18 cellular contexts compared by ENCODE assay signal in the genomic region with DNA sequence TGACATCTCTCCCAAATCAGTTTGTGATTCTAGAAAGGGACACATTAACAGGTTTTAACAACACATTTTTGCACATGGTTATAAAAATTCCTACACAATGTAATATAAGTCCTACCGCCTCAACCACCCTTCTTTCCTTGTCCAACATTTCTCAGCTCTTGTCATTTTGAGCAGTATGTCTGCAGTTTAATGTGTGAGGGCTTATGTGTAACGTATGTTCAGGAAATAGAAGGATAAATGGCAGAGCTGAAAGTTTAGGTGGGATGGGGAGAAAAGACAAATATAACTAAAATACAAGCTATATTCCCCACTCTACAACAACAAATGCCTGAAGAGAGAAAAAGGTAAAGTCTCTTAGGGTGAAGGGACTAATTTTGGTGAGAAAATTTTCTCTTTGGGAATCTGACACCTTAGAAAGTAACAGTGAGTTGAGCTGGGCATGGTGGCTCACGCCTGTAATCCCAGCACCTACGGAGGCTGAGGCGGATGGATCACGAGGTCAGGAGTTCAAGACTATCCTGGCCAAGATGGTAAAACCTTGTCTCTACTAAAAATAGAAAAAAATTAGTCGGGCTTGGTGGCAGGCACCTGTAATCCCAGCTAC. TPM values are rescaled to one million over a fixed set of nuclear protein-coding genes. Genes with fewer than 3 reads are reported as not detected.
A peak's percentile ranks its signal among the peaks of the same experiment; 100 is the strongest.
DNase-seq lines count a peak whose midpoint lies in the region; ATAC-seq and TF ChIP-seq lines count a peak whose summit lies in the region.
"Had no signal": no experiment of that assay in that cellular context is flagged by ENCODE, and none has a peak within 500 bp of the region (broad histone marks: within the 10 kb centered on the region; RNA-seq: fewer than 3 reads in every experiment).

No MANE protein-coding gene starts in this region.

- peaks cover 57% of the 10 kb centered on the region for H3K4me1 Mint-ChIP-seq in CD8-positive, alpha-beta T cell (ENCODE audit: low read depth)
- H3K4me1 Mint-ChIP-seq in T-cell (peaks cover 58 to 68% (median 65%) of the 10 kb centered on the region in 3 donors), endodermal cell (peaks cover 23% of the 10 kb centered on the region), natural killer cell (peaks cover 73 to 78% of the 10 kb centered on the region in 2 donors), endothelial cell (ENCODE audit: unreplicated experiment) (peaks cover 20% of the 10 kb centered on the region)

- no peaks in the 10 kb centered on the region for H3K9me3 ChIP-seq in CD8-positive, alpha-beta T cell (ENCODE audit: low read length)
- H3K9me3 ChIP-seq in endodermal cell (ENCODE audit: control insufficient read depth, low read length) = no peaks in the 10 kb centered on the region
- H3K9me3 ChIP-seq: BE2C had no signal

- no peaks in the 10 kb centered on the region for H3K27me3 Mint-ChIP-seq in CD8-positive, alpha-beta T cell (ENCODE audit: low read depth)
- no peaks in the 10 kb centered on the region for H3K27me3 Mint-ChIP-seq in T-cell
- H3K27me3 Mint-ChIP-seq in endodermal cell (ENCODE audit: insufficient read depth) = no peaks in the 10 kb centered on the region
- no peaks in the 10 kb centered on the region for H3K27me3 Mint-ChIP-seq in natural killer cell (ENCODE audit: low read depth in 2 of 2)
- peaks cover 2% of the 10 kb centered on the region for H3K27me3 Mint-ChIP-seq in endothelial cell (ENCODE audit: unreplicated experiment)

- DNase-seq in CD8-positive, alpha-beta T cell = no peak
- no peak for DNase-seq in T-cell
- DNase-seq in endodermal cell = no peak
- no peak for DNase-seq in natural killer cell
- no peak for DNase-seq in germinal center (ENCODE audit: low spot score)
- DNase-seq in SK-N-DZ (ENCODE audit: low spot score) = no peak
- DNase-seq in endothelial cell (ENCODE audit: low spot score) = no peak
- DNase-seq in SKM-1 (lab: John Stamatoyannopoulos, UW; ENCODE audit: unreplicated experiment) = no peak
- DNase-seq: activated CD4-positive, alpha-beta T cell treated with anti-CD3 and anti-CD28 coated beads, Interleukin-2, amount 50 U/mL, for 48 hours; BE2C; DMS53; dorsolateral prefrontal cortex; left ventricle myocardium superior; NCI-H187; NCI-H510A; right cardiac atrium; stimulated activated CD4-positive, alpha-beta T cell treated with anti-CD3 and anti-CD28 coated beads, Interleukin-2, amount 100 ng/mL, for 24 hours had no signal

- ATAC-seq in CD8-positive, alpha-beta T cell = no peak
- ATAC-seq in T-cell (replicated peaks in 1 of 4) (no peak), natural killer cell (no peak)
- ATAC-seq: left ventricle myocardium superior, right cardiac atrium had no signal

- 82 to 96% methylated on average over 5 to 7 of the region's 7 CpGs for WGBS in endodermal cell (ENCODE audit: insufficient coverage in 1 of 2, insufficient read length in 1 of 2), 2 experiments

- H3K27me3 ChIP-seq in CD8-positive, alpha-beta T cell (ENCODE audit: insufficient read depth, low read length) = no peaks in the 10 kb centered on the region
- no peaks in the 10 kb centered on the region for H3K27me3 ChIP-seq in endodermal cell (ENCODE audit: control insufficient read depth, insufficient read depth, low read length, poor library complexity, severe bottlenecking)
- H3K27me3 ChIP-seq: BE2C, dorsolateral prefrontal cortex had no signal

- no peak overlapping the region for H3K4me3 ChIP-seq in CD8-positive, alpha-beta T cell (ENCODE audit: low read depth, low read length)
- H3K4me3 ChIP-seq in endodermal cell (ENCODE audit: low read length) = no peak overlapping the region

- CTCF ChIA-PET in CD8-positive, alpha-beta T cell (lab: Charles Lee) = interaction anchor here (0.7 to 1.0 kb wide), 4 partner anchors 37 to 103 kb away, joined by 3 read pairs; no protein-coding TSS in a partner anchor
- CTCF ChIA-PET in T-cell (lab: Charles Lee) = interaction anchor here (0.6 to 0.8 kb wide), 3 partner anchors 32 to 1885 kb away, joined by 3 to 6 read pairs (median 3); a partner anchor contains a TSS

- intact Hi-C loops in CD8-positive, alpha-beta T cell (cut with DNase I, micrococcal nuclease) = loop anchor here (5.0 to 10.0 kb wide), 2 partner anchors 157 to 1381 kb away; a partner anchor contains a TSS
- intact Hi-C loops in natural killer cell (cut with micrococcal nuclease) = loop anchor here (10.0 kb wide), 1 partner anchor 1681 kb away; a partner anchor contains a TSS

- peaks cover 36% of the 10 kb centered on the region for H3K4me1 ChIP-seq in CD8-positive, alpha-beta T cell (ENCODE audit: insufficient read depth, low read length)
- H3K4me1 ChIP-seq in endodermal cell (ENCODE audit: control insufficient read depth, insufficient read depth, low read length) = peaks cover 3% of the 10 kb centered on the region
- H3K4me1 ChIP-seq: BE2C had no signal

- H3K9me3 Mint-ChIP-seq in CD8-positive, alpha-beta T cell = no peaks in the 10 kb centered on the region
- H3K9me3 Mint-ChIP-seq in T-cell (no peaks in the 10 kb centered on the region), endodermal cell (no peaks in the 10 kb centered on the region), natural killer cell (no peaks in the 10 kb centered on the region), endothelial cell (ENCODE audit: unreplicated experiment) (no peaks in the 10 kb centered on the region)

- H3K36me3 Mint-ChIP-seq in CD8-positive, alpha-beta T cell = peaks cover 49% of the 10 kb centered on the region
- H3K36me3 Mint-ChIP-seq in T-cell = peaks cover 45% of the 10 kb centered on the region
- peaks cover 32% of the 10 kb centered on the region for H3K36me3 Mint-ChIP-seq in endodermal cell (ENCODE audit: low read depth)
- peaks cover 16% of the 10 kb centered on the region for H3K36me3 Mint-ChIP-seq in natural killer cell
- H3K36me3 Mint-ChIP-seq in endothelial cell (ENCODE audit: low read depth, unreplicated experiment) = peaks cover 33% of the 10 kb centered on the region

- TF ChIP-seq CTCF in CD8-positive, alpha-beta T cell (IDR thresholded peaks at IDR 0.05) = no peak
- no peak for TF ChIP-seq CTCF in endodermal cell (conservative IDR thresholded peaks at IDR 0.05)
- TF ChIP-seq CTCF in natural killer cell (IDR thresholded peaks at IDR 0.05) = no peak
- no peak for TF ChIP-seq CTCF in endothelial cell (IDR thresholded peaks at IDR 0.05; ENCODE audit: unreplicated experiment)

- peak overlapping the region; percentile 73 for H3K27ac Mint-ChIP-seq in CD8-positive, alpha-beta T cell
- H3K27ac Mint-ChIP-seq in T-cell (no peak overlapping the region), endodermal cell (peak overlapping the region; percentile 56), natural killer cell (peak overlapping the region; percentile 99), endothelial cell (ENCODE audit: unreplicated experiment) (no peak overlapping the region)

- no peak overlapping the region for H3K9ac ChIP-seq in endodermal cell (ENCODE audit: extremely low read depth, low read length, poor library complexity, severe bottlenecking)

- peaks cover 19% of the 10 kb centered on the region for H3K36me3 ChIP-seq in CD8-positive, alpha-beta T cell (ENCODE audit: insufficient read depth, low read length)
- peaks cover 28% of the 10 kb centered on the region for H3K36me3 ChIP-seq in endodermal cell (ENCODE audit: control insufficient read depth, insufficient read depth, low read length)

- POLR2A ChIA-PET in CD8-positive, alpha-beta T cell (lab: Charles Lee) = interaction anchor here (0.6 to 2.6 kb wide), 5 partner anchors 18 to 122 kb away, joined by 3 to 9 read pairs (median 4); a partner anchor contains a TSS
- POLR2A ChIA-PET in T-cell (lab: Charles Lee) = interaction anchor here (0.6 to 1.5 kb wide), 7 partner anchors 11 to 1536 kb away, joined by 3 to 5 read pairs (median 3); a partner anchor contains a TSS

- H3K4me3 Mint-ChIP-seq in CD8-positive, alpha-beta T cell = no peak overlapping the region
- peak overlapping the region in 2 of 3 donors; percentile 47 to 96 for H3K4me3 Mint-ChIP-seq in T-cell
- no peak overlapping the region for H3K4me3 Mint-ChIP-seq in endodermal cell
- peak overlapping the region; percentile 46 for H3K4me3 Mint-ChIP-seq in natural killer cell
- H3K4me3 Mint-ChIP-seq in endothelial cell (ENCODE audit: unreplicated experiment) = no peak overlapping the region

- no peak overlapping the region for H3K27ac ChIP-seq in CD8-positive, alpha-beta T cell (ENCODE audit: low read depth, low read length)
- H3K27ac ChIP-seq in endodermal cell (ENCODE audit: low read depth, low read length) = no peak overlapping the region

RNA-seq across cellular contexts. Expression of a gene that starts 5.0 kb away (rescaled TPM):
- 1,000 to 10,000 TPM; 1,160 to 1,236 TPM for total RNA-seq in CD8-positive, alpha-beta T cell
- 100 to 1,000 TPM; 421 to 792 (median 481) TPM for total RNA-seq in T-cell
- 100 to 1,000 TPM; 105 to 118 TPM for total RNA-seq in endodermal cell
- polyA plus RNA-seq in endodermal cell (2013, experiment 1 of 2) = 63.4 TPM
- 65.5 TPM for polyA plus RNA-seq in endodermal cell (2013, experiment 2 of 2)
- 100 to 1,000 TPM; 695 to 970 (median 712) TPM for total RNA-seq in natural killer cell
- polyA plus RNA-seq in SK-N-DZ (2014; cell fraction: cytosol; rRNA removed) = 14.7 and 16.9 TPM in 2 replicates
- polyA plus RNA-seq in SK-N-DZ (2014; cell fraction: nucleus; rRNA removed) = 17.2 and 28.9 TPM in 2 replicates
- total RNA-seq in endothelial cell (ENCODE audit: unreplicated experiment) = 135 TPM

RNA-seq across cellular contexts. Expression of a gene that starts 32.4 kb away (rescaled TPM):
- not detected for total RNA-seq in CD8-positive, alpha-beta T cell
- not detected for total RNA-seq in T-cell
- total RNA-seq in endodermal cell = 10 to 100 TPM in 1 of 2 donors, 1 to 10 TPM in 1; 9.2 to 17.8 TPM
- polyA plus RNA-seq in endodermal cell (2013, experiment 1 of 2) = 16.4 TPM
- 16.3 TPM for polyA plus RNA-seq in endodermal cell (2013, experiment 2 of 2)
- total RNA-seq in natural killer cell = under 1 TPM; 0.07 to 0.45 (median 0.45) TPM
- polyA plus RNA-seq in SK-N-DZ (2014; cell fraction: cytosol; rRNA removed) = 17.9 and 25.3 TPM in 2 replicates
- polyA plus RNA-seq in SK-N-DZ (2014; cell fraction: nucleus; rRNA removed) = 14.2 and 16.0 TPM in 2 replicates
- total RNA-seq in endothelial cell (ENCODE audit: unreplicated experiment) = 3.9 TPM
- total RNA-seq: OCI-LY7 had no signal

Comparison
In these comparisons a context has a peak if more than half of its experiments do, and no peak if none do; other contexts are left out.
1. H3K27ac Mint-ChIP-seq: peak in CD8-positive, alpha-beta T cell (single experiment), endodermal cell (single experiment) and natural killer cell (2 of 2); none in T-cell (0 of 2) and endothelial cell (single experiment).
2. H3K4me3 Mint-ChIP-seq: peak in T-cell (2 of 3) and natural killer cell (single experiment); none in CD8-positive, alpha-beta T cell (single experiment), endodermal cell (single experiment) and endothelial cell (single experiment).